In the genomic region with DNA sequence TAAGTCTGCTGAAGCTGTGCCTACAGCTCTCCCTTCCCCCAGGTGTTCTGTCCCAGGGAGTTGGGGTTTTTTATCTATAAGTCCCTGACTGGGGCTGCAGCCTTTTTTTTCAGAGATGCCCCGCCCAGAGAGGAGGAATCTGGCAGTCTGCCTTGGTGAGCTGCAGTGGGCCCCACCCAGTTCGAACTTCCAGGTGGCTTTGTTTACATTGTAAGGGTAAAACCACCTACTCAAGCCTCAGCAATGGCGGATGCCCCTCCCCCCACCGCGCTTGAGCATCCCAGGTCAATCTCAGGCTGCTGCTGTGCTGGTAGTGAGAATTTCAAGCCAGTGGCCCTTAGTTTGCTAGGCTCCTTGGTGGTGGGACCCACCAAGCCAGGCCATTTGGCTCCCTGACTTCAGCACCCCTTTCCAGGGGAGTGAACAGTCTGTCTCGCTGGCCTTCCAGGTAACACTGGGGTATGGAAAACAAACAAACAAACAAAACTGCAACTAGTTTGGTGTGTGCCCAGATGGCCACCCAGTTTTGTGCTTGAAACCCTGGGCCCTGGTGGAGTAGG, we compare ENCODE assay signal across 15 cellular contexts.
DNase-seq lines count a peak whose midpoint lies in the region; ATAC-seq and TF ChIP-seq lines count a peak whose summit lies in the region.
"Had no signal": no experiment of that assay in that cellular context is flagged by ENCODE, and none has a peak within 500 bp of the region (broad histone marks: within the 10 kb centered on the region; RNA-seq: fewer than 3 reads in every experiment).

No MANE protein-coding gene starts in this region.

- no peak overlapping the region for H3K9ac ChIP-seq in HUES6 (ENCODE audit: low read length)

- H3K9me3 ChIP-seq in HUES6 (ENCODE audit: control insufficient read depth, insufficient read depth, low read depth, low read length): no peaks in the 10 kb centered on the region
- H3K9me3 ChIP-seq in hepatocyte (ENCODE audit: low read depth): no peaks in the 10 kb centered on the region

- no peaks in the 10 kb centered on the region for H4K20me1 ChIP-seq in hepatocyte (ENCODE audit: insufficient read depth, poor library complexity, severe bottlenecking)

- H3K4me3 ChIP-seq in HUES6 (ENCODE audit: low read depth, low read length) (0 out of 2 replicates have a peak overlapping the region, but pooled peaks have one; percentile 5), hepatocyte (no peak overlapping the region)

- H3K36me3 ChIP-seq in HUES6 (ENCODE audit: control insufficient read depth, insufficient read depth, low read length) (no peaks in the 10 kb centered on the region), hepatocyte (replicated peaks; ENCODE audit: insufficient read depth, low read depth) (no peaks in the 10 kb centered on the region)
- H3K36me3 ChIP-seq: brain microvascular endothelial cell had no signal

- no peaks in the 10 kb centered on the region for H3K9me2 ChIP-seq in hepatocyte (replicated peaks; ENCODE audit: insufficient read depth)

- H3K27ac ChIP-seq in HUES6 (ENCODE audit: low read depth, low read length): no peak overlapping the region
- H3K27ac ChIP-seq in hepatocyte: no peak overlapping the region
- H3K27ac ChIP-seq: brain microvascular endothelial cell had no signal

- in situ Hi-C loops in GM13977 (cut with MboI; ENCODE audit: low pct_unique_long_range_greater_than_20kb, low sequenced_read_pairs, unreplicated experiment): no loop called here

- H3K4me2 ChIP-seq in hepatocyte: no peak overlapping the region

- H3K4me1 ChIP-seq in HUES6 (ENCODE audit: control insufficient read depth, insufficient read depth, low read length) (peaks cover 10% of the 10 kb centered on the region), hepatocyte (ENCODE audit: insufficient read depth) (no peaks in the 10 kb centered on the region)

- H2AFZ ChIP-seq in hepatocyte: no peak overlapping the region

- H3K27me3 ChIP-seq in HUES6 (ENCODE audit: control insufficient read depth, insufficient read depth, low read length) (no peaks in the 10 kb centered on the region), hepatocyte (no peaks in the 10 kb centered on the region)
- H3K27me3 ChIP-seq: brain microvascular endothelial cell had no signal

- intact Hi-C loops in Right ventricle myocardium inferior (cut with DNase I): no loop called here

- no peak for ATAC-seq in Right ventricle myocardium inferior
- ATAC-seq: stimulated activated naive CD8-positive, alpha-beta T cell treated with anti-CD3 and anti-CD28 coated beads, Interleukin-15, Interleukin-2, amounts not matched to agents 100 U/mL and 50 U/mL, for 24 hours; T-helper 17 cell had no signal

- TF ChIP-seq CTCF in hepatocyte (IDR thresholded peaks at IDR 0.05; ENCODE audit: poor library complexity) (no peak), GM13977 (IDR thresholded peaks at IDR 0.05; ENCODE audit: extremely low read depth, insufficient read depth, missing control alignments) (no peak)

- peak; percentile 86 for DNase-seq in COLO668 (lab: John Stamatoyannopoulos, UW; ENCODE audit: unreplicated experiment)
- DNase-seq in NCI-H69 (lab: John Stamatoyannopoulos, UW): peak; percentile 93
- peak; percentile 30 for DNase-seq in hepatocyte (ENCODE audit: low spot score)
- no peak for DNase-seq in GM13977 (ENCODE audit: low spot score)
- DNase-seq in epidermal melanocyte (ENCODE audit: insufficient read length, low spot score): no peak
- DNase-seq in activated CD4-positive, CD25-positive, alpha-beta regulatory T cell (lab: John Stamatoyannopoulos, UW): no peak
- DNase-seq in Right ventricle myocardium inferior (ENCODE audit: missing footprints): no peak
- DNase-seq: activated CD4-positive, alpha-beta memory T cell treated with anti-CD3 and anti-CD28 coated beads for 36 hours; activated gamma-delta T cell; brain microvascular endothelial cell; OCI-M1; stimulated activated CD4-positive, alpha-beta T cell treated with anti-CD3 and anti-CD28 coated beads, Interleukin-4, amount 100 ng/mL, for 24 hours; stimulated activated naive CD8-positive, alpha-beta T cell treated with anti-CD3 and anti-CD28 coated beads, Interleukin-15, Interleukin-2, amounts not matched to agents 100 U/mL and 50 U/mL, for 24 hours; T-helper 17 cell had no signal

- H3K79me2 ChIP-seq in hepatocyte: no peaks in the 10 kb centered on the region

- 31% methylated on average over 6 of the region's 6 CpGs for WGBS in hepatocyte (ENCODE audit: low lambda C conversion rate, missing lambda C conversion rate)

Comparison
In these comparisons a context has a peak if more than half of its experiments do, and no peak if none do; other contexts are left out.
1. DNase-seq: peak in COLO668 (single experiment), NCI-H69 (single experiment) and hepatocyte (single experiment); none in GM13977 (single experiment), epidermal melanocyte (single experiment), activated CD4-positive, CD25-positive, alpha-beta regulatory T cell (0 of 4) and Right ventricle myocardium inferior (single experiment).